Comparison of ENCODE assay signal across 8 cellular contexts in genomic region chr7:139682136-139683013, GRCh38.
DNase-seq lines count a peak whose midpoint lies in the region; ATAC-seq and TF ChIP-seq lines count a peak whose summit lies in the region.

No MANE protein-coding gene starts in this region.

- H3K4me1 Mint-ChIP-seq in MCF 10A (ENCODE audit: insufficient read depth, unreplicated experiment), result peaks cover 49% of the 10 kb centered on the region

- H3K4me3 Mint-ChIP-seq in MCF 10A (ENCODE audit: unreplicated experiment), result peak overlapping the region; percentile 47

- H3K36me3 Mint-ChIP-seq in MCF 10A (ENCODE audit: insufficient read depth, unreplicated experiment), result peaks cover 38% of the 10 kb centered on the region

- H3K27me3 Mint-ChIP-seq in MCF 10A (ENCODE audit: insufficient read depth, unreplicated experiment), result no peaks in the 10 kb centered on the region

- ATAC-seq in mucosa of descending colon, result peak; percentile 43

- peak; percentile 25 for DNase-seq in NCI-H345 (lab: John Stamatoyannopoulos, UW)
- no peak for DNase-seq in NCI-H345 treated with DMSO at 0.1 percent for 48 hours (lab: John Stamatoyannopoulos, UW; ENCODE audit: unreplicated experiment)
- peak; percentile 71 for DNase-seq in HS-5 (ENCODE audit: low read depth)
- DNase-seq in MCF 10A (ENCODE audit: unreplicated experiment), result peak; percentile 84
- DNase-seq in mucosa of descending colon, result no peak
- no peak for DNase-seq in HuH-7 (ENCODE audit: low spot score)
- DNase-seq in OCI-M2 (lab: John Stamatoyannopoulos, UW; ENCODE audit: unreplicated experiment), result no peak
- no peak for DNase-seq in NCI-H526 treated with DMSO at 0.1 percent for 48 hours (lab: John Stamatoyannopoulos, UW)

- TF ChIP-seq CTCF in MCF 10A (IDR thresholded peaks at IDR 0.05; ENCODE audit: unreplicated experiment) (no peak), mucosa of descending colon (IDR thresholded peaks at IDR 0.05) (no peak)

- CTCF ChIA-PET in MCF 10A (lab: Yijun Ruan, JAX), result interaction anchor here (0.6 to 1.6 kb wide), 4 partner anchors 10 to 49 kb away, joined by 3 to 6 read pairs (median 4); no protein-coding TSS in a partner anchor

- H3K9me3 ChIP-seq in mucosa of descending colon, result peaks cover 5% of the 10 kb centered on the region

- peaks cover 12% of the 10 kb centered on the region for H3K9me3 Mint-ChIP-seq in MCF 10A (ENCODE audit: unreplicated experiment)

- intact Hi-C loops in MCF 10A (cut with micrococcal nuclease), result loop anchor here (2.0 kb wide), 1 partner anchor 92 kb away; no protein-coding TSS in a partner anchor
- intact Hi-C loops in mucosa of descending colon (cut with DNase I, micrococcal nuclease), result no loop called here

- no peak overlapping the region for H3K4me3 ChIP-seq in mucosa of descending colon

- peak overlapping the region; percentile 94 for H3K27ac Mint-ChIP-seq in MCF 10A (ENCODE audit: low read depth, unreplicated experiment)

- H3K36me3 ChIP-seq in mucosa of descending colon (ENCODE audit: low read depth), result no peaks in the 10 kb centered on the region

- POLR2A ChIA-PET in MCF 10A (lab: Yijun Ruan, JAX), result interaction anchor here (0.7 to 2.3 kb wide), 6 partner anchors 10 to 317 kb away, joined by 3 to 14 read pairs (median 8); no protein-coding TSS in a partner anchor

- H3K4me1 ChIP-seq in mucosa of descending colon (ENCODE audit: low read depth), result peaks cover 4% of the 10 kb centered on the region

- no TSS peak for BruUV-seq in MCF 10A (replicated peaks; lab: Mats Ljungman, UMichigan)

Comparison
In these comparisons a context has a peak if more than half of its experiments do, and no peak if none do; other contexts are left out.
1. DNase-seq: peak in NCI-H345 (single experiment), HS-5 (single experiment) and MCF 10A (single experiment); none in NCI-H345 treated with DMSO at 0.1 percent for 48 hours (single experiment), mucosa of descending colon (0 of 3), HuH-7 (single experiment), OCI-M2 (single experiment) and NCI-H526 treated with DMSO at 0.1 percent for 48 hours (single experiment).